In the genomic region with DNA sequence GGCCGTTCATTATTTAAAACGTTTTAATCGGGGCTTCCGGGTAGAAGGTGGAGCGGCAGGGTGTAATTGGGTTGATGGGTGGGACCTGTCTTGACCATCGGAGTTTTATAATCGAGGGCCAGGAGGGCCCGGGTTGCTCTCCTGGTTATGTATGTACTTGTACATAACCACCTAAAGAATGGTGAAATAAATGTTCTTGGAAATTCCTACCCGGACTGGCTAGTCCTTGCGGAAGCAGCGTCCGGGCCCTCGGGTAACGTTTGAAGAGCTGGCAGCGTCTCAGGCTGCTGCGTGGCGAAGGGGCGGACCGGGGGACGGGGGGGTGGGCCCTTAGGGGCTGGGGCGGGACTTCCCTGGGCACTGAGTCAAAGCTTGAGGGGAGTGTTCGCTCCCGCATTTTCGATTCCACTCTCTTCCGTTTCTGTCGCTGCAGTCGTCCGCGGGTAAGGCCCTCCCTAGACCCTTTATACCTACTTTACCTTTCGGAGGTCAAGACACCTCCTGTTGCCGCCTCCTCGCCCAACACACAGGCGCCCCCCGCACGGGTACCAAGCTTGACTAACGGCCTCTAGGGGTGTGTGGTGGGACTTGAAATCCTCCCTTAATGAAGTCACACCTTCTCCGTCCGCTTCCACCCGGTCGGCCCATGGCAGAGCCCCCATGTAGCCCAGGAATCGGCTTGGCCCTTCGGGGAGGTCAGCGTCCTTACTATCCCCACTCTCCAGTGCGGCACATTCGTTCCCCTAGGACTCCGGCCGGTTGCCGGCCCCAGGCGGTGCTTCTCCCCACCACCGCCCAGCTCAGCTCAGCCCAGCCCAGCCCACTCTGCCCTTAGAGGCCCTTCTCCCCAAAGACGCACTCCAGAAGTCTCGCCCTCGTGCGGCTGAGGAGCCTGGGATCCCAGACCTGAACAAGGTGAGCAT, we compare ENCODE assay signal across 7 cellular contexts. TPM values are rescaled to one million over a fixed set of nuclear protein-coding genes. Genes with fewer than 3 reads are reported as not detected.
DNase-seq lines count a peak whose midpoint lies in the region; ATAC-seq and TF ChIP-seq lines count a peak whose summit lies in the region.

Gene TMEM106A, plus strand, starts transcription at position 396 of the 923 bp plus-strand sequence. CDS start 1,167 bp downstream, outside the sequence.

- TF ChIP-seq POLR2A in stomach (IDR thresholded peaks at IDR 0.05) = no peak

- H3K9me3 ChIP-seq in OCI-LY3 (ENCODE audit: insufficient read depth, low read length) = no peaks in the 10 kb centered on the region
- no peaks in the 10 kb centered on the region for H3K9me3 ChIP-seq in stomach

- peak within 1 kb of the TSS; percentile 99 for H3K4me3 Mint-ChIP-seq in activated T-helper 2 cell treated with anti-CD3 and anti-CD28 coated beads, Interferon-gamma antibody, Interleukin-2, Interleukin-4, amounts not matched to agents 10 μg/mL and 5 μg/mL and 100 μg/mL, durations not matched to agents 14 hours and 24 hours and 36 hours (ENCODE audit: low read depth)
- H3K4me3 Mint-ChIP-seq in neural crest cell = peak within 1 kb of the TSS; percentile 91

- H3K9me3 Mint-ChIP-seq in activated T-helper 2 cell treated with anti-CD3 and anti-CD28 coated beads, Interferon-gamma antibody, Interleukin-2, Interleukin-4, amounts not matched to agents 10 μg/mL and 5 μg/mL and 100 μg/mL, durations not matched to agents 14 hours and 24 hours and 36 hours = no peaks in the 10 kb centered on the region
- H3K9me3 Mint-ChIP-seq in neural crest cell = no peaks in the 10 kb centered on the region

- H3K27ac Mint-ChIP-seq in activated T-helper 2 cell treated with anti-CD3 and anti-CD28 coated beads, Interferon-gamma antibody, Interleukin-2, Interleukin-4, amounts not matched to agents 10 μg/mL and 5 μg/mL and 100 μg/mL, durations not matched to agents 14 hours and 24 hours and 36 hours = peak within 1 kb of the TSS; percentile 93
- peak within 1 kb of the TSS; percentile 7 for H3K27ac Mint-ChIP-seq in neural crest cell (ENCODE audit: unreplicated experiment)

- peak; percentile 70 for DNase-seq in activated T-helper 2 cell treated with anti-CD3 and anti-CD28 coated beads, Interferon-gamma antibody, Interleukin-2, Interleukin-4, amounts not matched to agents 10 μg/mL and 5 μg/mL and 100 μg/mL, durations not matched to agents 14 hours and 24 hours and 36 hours (ENCODE audit: low spot score)
- DNase-seq in fibroblast of the conjunctiva (ENCODE audit: low read depth) (peak; percentile 76), neural crest cell (ENCODE audit: low read depth, low spot score) (peak; percentile 36), stomach (peak; percentile 82)

- H3K27me3 ChIP-seq in OCI-LY3 (ENCODE audit: low read depth, low read length) (no peaks in the 10 kb centered on the region), stomach (no peaks in the 10 kb centered on the region)

- peak within 1 kb of the TSS; percentile 79 for H3K27ac ChIP-seq in OCI-LY3 (ENCODE audit: low read length)
- peak within 1 kb of the TSS; percentile 81 to 91 (median 87) for H3K27ac ChIP-seq in stomach

- intact Hi-C loops in activated T-helper 2 cell treated with anti-CD3 and anti-CD28 coated beads, Interferon-gamma antibody, Interleukin-2, Interleukin-4, amounts not matched to agents 10 μg/mL and 5 μg/mL and 100 μg/mL, durations not matched to agents 14 hours and 24 hours and 36 hours (cut with micrococcal nuclease) = loop anchor here (1.0 kb wide), 2 partner anchors 39 to 104 kb away; no protein-coding TSS in a partner anchor
- intact Hi-C loops in stomach (cut with DNase I; ENCODE audit: low total_unique reads) = loop anchor here (10.0 kb wide), 1 partner anchor 107 kb away; no protein-coding TSS in a partner anchor

- H3K4me2 ChIP-seq in OCI-LY3 (ENCODE audit: low read length) = peak within 1 kb of the TSS; percentile 89

- peak within 1 kb of the TSS; percentile 90 for H3K4me3 ChIP-seq in OCI-LY3 (ENCODE audit: low read length)
- H3K4me3 ChIP-seq in stomach = peak within 1 kb of the TSS; percentile 58 to 70 (median 60)

- H3K79me2 ChIP-seq in OCI-LY3 (ENCODE audit: low read length) = peaks cover 11% of the 10 kb centered on the region; the same call in 1 of the 2 replicates

- peak; percentile 44 for ATAC-seq in GM18858 (IDR thresholded peaks at IDR 0.05; ENCODE audit: unreplicated experiment)
- peak; percentile 53 for ATAC-seq in HG03064 (IDR thresholded peaks at IDR 0.05; ENCODE audit: low read depth, unreplicated experiment)

- peak within 1 kb of the TSS; percentile 96 for H3K9ac ChIP-seq in OCI-LY3 (ENCODE audit: low read length)

- H4K20me1 ChIP-seq in OCI-LY3 (ENCODE audit: insufficient read depth, low read length) = no peaks in the 10 kb centered on the region

- no peaks in the 10 kb centered on the region for H3K27me3 Mint-ChIP-seq in activated T-helper 2 cell treated with anti-CD3 and anti-CD28 coated beads, Interferon-gamma antibody, Interleukin-2, Interleukin-4, amounts not matched to agents 10 μg/mL and 5 μg/mL and 100 μg/mL, durations not matched to agents 14 hours and 24 hours and 36 hours (ENCODE audit: low read depth)
- H3K27me3 Mint-ChIP-seq in neural crest cell (ENCODE audit: low read depth) = no peaks in the 10 kb centered on the region

- TF ChIP-seq CTCF in OCI-LY3 (IDR thresholded peaks at IDR 0.05; ENCODE audit: low read depth, low read length) (peak; percentile 23), neural crest cell (conservative IDR thresholded peaks at IDR 0.05) (peak; percentile 46), stomach (IDR thresholded peaks at IDR 0.05) (peak in 1 of 7 experiments; percentile 28)

- WGBS in stomach, 5 donors = 1 to 3% (median 1%) methylated on average over 33 to 54 of the region's 54 CpGs

- H3K36me3 ChIP-seq in OCI-LY3 (replicated peaks; ENCODE audit: low read depth, low read length) (peaks cover 27% of the 10 kb centered on the region), stomach (peaks cover 18 to 57% (median 56%) of the 10 kb centered on the region in 4 donors)

- peaks cover 20% of the 10 kb centered on the region for H3K4me1 ChIP-seq in OCI-LY3 (ENCODE audit: low read length)
- H3K4me1 ChIP-seq in stomach = peaks cover 17 to 35% (median 29%) of the 10 kb centered on the region in 4 donors

- peaks cover 29% of the 10 kb centered on the region for H3K4me1 Mint-ChIP-seq in activated T-helper 2 cell treated with anti-CD3 and anti-CD28 coated beads, Interferon-gamma antibody, Interleukin-2, Interleukin-4, amounts not matched to agents 10 μg/mL and 5 μg/mL and 100 μg/mL, durations not matched to agents 14 hours and 24 hours and 36 hours (ENCODE audit: low read depth)
- peaks cover 31% of the 10 kb centered on the region for H3K4me1 Mint-ChIP-seq in neural crest cell

- H3K36me3 Mint-ChIP-seq in activated T-helper 2 cell treated with anti-CD3 and anti-CD28 coated beads, Interferon-gamma antibody, Interleukin-2, Interleukin-4, amounts not matched to agents 10 μg/mL and 5 μg/mL and 100 μg/mL, durations not matched to agents 14 hours and 24 hours and 36 hours (ENCODE audit: low read depth) = peaks cover 52% of the 10 kb centered on the region
- peaks cover 3% of the 10 kb centered on the region for H3K36me3 Mint-ChIP-seq in neural crest cell (ENCODE audit: low read depth)

- peak within 1 kb of the TSS; percentile 80 for H2AFZ ChIP-seq in OCI-LY3 (ENCODE audit: low read depth, low read length)

- no peak for TF ChIP-seq EP300 in stomach (IDR thresholded peaks at IDR 0.05)

RNA-seq across cellular contexts. Expression of gene TMEM106A, which starts in this region (rescaled TPM):
- 18.5 and 22.0 TPM in 2 replicates for total RNA-seq in activated T-helper 2 cell treated with anti-CD3 and anti-CD28 coated beads, Interferon-gamma antibody, Interleukin-2, Interleukin-4, amounts not matched to agents 10 μg/mL and 5 μg/mL and 100 μg/mL, durations not matched to agents 14 hours and 24 hours and 36 hours
- total RNA-seq in neural crest cell (4.6 and 5.8 TPM in 2 replicates), stomach (10 to 100 TPM in 2 of 5 donors, 1 to 10 TPM in 2, not detected in 1; 4.0 to 82.3 (median 28.2) TPM)
- 1 to 10 TPM in 2 of 3 donors, under 1 TPM in 1; 0.85 to 1.9 (median 1.8) TPM for polyA plus RNA-seq in stomach

Comparison
In these comparisons a context has a peak if more than half of its experiments do, and no peak if none do; other contexts are left out.
1. Peak in every context shown above with its lines: DNase-seq, ATAC-seq, H3K4me3 ChIP-seq and H3K27ac ChIP-seq.